In genomic region chr2:168429988-168430387, GRCh38 we compare ENCODE assay signal across 14 cellular contexts. TPM values are rescaled to one million over a fixed set of nuclear protein-coding genes. Genes with fewer than 3 reads are reported as not detected.
DNase-seq lines count a peak whose midpoint lies in the region; FAIRE-seq and TF ChIP-seq lines count a peak whose summit lies in the region.
"Had no signal": no experiment of that assay in that cellular context is flagged by ENCODE, and none has a peak within 500 bp of the region (broad histone marks: within the 10 kb centered on the region; RNA-seq: fewer than 3 reads in every experiment).

No MANE protein-coding gene starts in this region.

- H3K4me3 ChIP-seq in OCI-LY7 (ENCODE audit: low read depth, low read length, poor library complexity, severe bottlenecking) (no peak overlapping the region), H1 (ENCODE audit: extremely low read depth in 1 of 4, insufficient read depth in 2 of 4, low read depth in 3 of 4, low read length in 4 of 4) (no peak overlapping the region), testis (peak overlapping the region in 1 of 2 donors; percentile 18)
- H3K4me3 ChIP-seq: BLaER1 treated with 17β-estradiol and CSF1 and Interleukin-3, amounts not matched to agents 10 nM and 100 nM had no signal

- peaks cover 2% of the 10 kb centered on the region for H3K36me3 Mint-ChIP-seq in activated naive CD8-positive, alpha-beta T cell
- no peaks in the 10 kb centered on the region for H3K36me3 Mint-ChIP-seq in activated naive CD8-positive, alpha-beta T cell treated with anti-CD3 and anti-CD28 coated beads for 36 hours
- H3K36me3 Mint-ChIP-seq: CD4-positive, CD25-positive, alpha-beta regulatory T cell had no signal

- CTCF ChIA-PET in OCI-LY7 (lab: Charles Lee; ENCODE audit: unreplicated experiment) (no interaction called here), H1 (lab: Charles Lee; ENCODE audit: partially characterized antibody) (interaction anchor here (1.5 kb wide), 1 partner anchor 83 kb away, joined by 5 read pairs; no protein-coding TSS in a partner anchor)

- no peak overlapping the region for H2BK15ac ChIP-seq in H1 (ENCODE audit: low read length)

- H3K4ac ChIP-seq in H1 (replicated peaks; ENCODE audit: insufficient read length, low read depth, low read length), result no peak overlapping the region

- H2BK120ac ChIP-seq in H1 (replicated peaks; ENCODE audit: low read depth, low read length), result no peak overlapping the region

- H2BK5ac ChIP-seq in H1 (ENCODE audit: low read depth, low read length), result no peak overlapping the region

- TF ChIP-seq RAD21 in H1 (IDR thresholded peaks at IDR 0.05 in 1 of 2, conservative IDR thresholded peaks at IDR 0.05 in 1 of 2; ENCODE audit: low read depth in 2 of 2, low read length in 2 of 2), result no peak

- 91% methylated on average over 6 of the region's 6 CpGs; no CpG with 5 or more reads in 1 of the 2 experiments for WGBS in H1 (ENCODE audit: extremely low coverage in 1 of 2, insufficient coverage in 1 of 2, insufficient read length in 1 of 2, insufficient replicate concordance in 2 of 2, low coverage in 1 of 2, low lambda C conversion rate in 2 of 2, missing lambda C conversion rate in 1 of 2), 2 experiments
- WGBS in testis, 2 donors, result 57 to 76% methylated on average over 6 of the region's 6 CpGs

- peak overlapping the region; percentile 17 for H3K27ac Mint-ChIP-seq in activated naive CD8-positive, alpha-beta T cell
- no peak overlapping the region for H3K27ac Mint-ChIP-seq in activated naive CD8-positive, alpha-beta T cell treated with anti-CD3 and anti-CD28 coated beads for 36 hours
- H3K27ac Mint-ChIP-seq: CD4-positive, CD25-positive, alpha-beta regulatory T cell had no signal

- FAIRE-seq in H1 (lab: Jason Lieb, UNC), result no peak

- no peak overlapping the region for H3K14ac ChIP-seq in H1 (ENCODE audit: insufficient read length)

- H4K5ac ChIP-seq in H1 (ENCODE audit: insufficient read length, low read depth, low read length), result no peak overlapping the region

- no peak overlapping the region for H3K23ac ChIP-seq in H1 (ENCODE audit: insufficient read length)

- H4K91ac ChIP-seq in H1 (replicated peaks; ENCODE audit: insufficient read length, low read length), result no peak overlapping the region

- H3K4me3 Mint-ChIP-seq in activated naive CD8-positive, alpha-beta T cell, result no peak overlapping the region
- no peak overlapping the region for H3K4me3 Mint-ChIP-seq in activated naive CD8-positive, alpha-beta T cell treated with anti-CD3 and anti-CD28 coated beads for 36 hours
- H3K4me3 Mint-ChIP-seq: CD4-positive, CD25-positive, alpha-beta regulatory T cell had no signal

- no peak for TF ChIP-seq POLR2A in H1 (IDR thresholded peaks at IDR 0.05; ENCODE audit: control extremely low read depth in 1 of 2, low read depth in 2 of 2, low read length in 2 of 2)
- TF ChIP-seq POLR2A in testis (IDR thresholded peaks at IDR 0.05), result no peak

- H3K9me3 ChIP-seq in OCI-LY7 (ENCODE audit: low read length) (no peaks in the 10 kb centered on the region), H1 (ENCODE audit: insufficient read depth in 2 of 2, low read depth in 1 of 2, low read length in 1 of 2) (no peaks in the 10 kb centered on the region), testis (no peaks in the 10 kb centered on the region)
- H3K9me3 ChIP-seq: BLaER1 treated with 17β-estradiol and CSF1 and Interleukin-3, amounts not matched to agents 10 nM and 100 nM had no signal

- H2BK20ac ChIP-seq in H1 (ENCODE audit: low read length), result no peak overlapping the region

- no peaks in the 10 kb centered on the region for H3K36me3 ChIP-seq in OCI-LY7 (ENCODE audit: insufficient read depth, low read length)
- no peaks in the 10 kb centered on the region for H3K36me3 ChIP-seq in H1 (ENCODE audit: control insufficient read depth in 2 of 4, insufficient read depth in 4 of 4, low read length in 3 of 4)
- H3K36me3 ChIP-seq in testis (ENCODE audit: low read depth, missing control alignments), result no peaks in the 10 kb centered on the region
- H3K36me3 ChIP-seq: BLaER1 treated with 17β-estradiol and CSF1 and Interleukin-3, amounts not matched to agents 10 nM and 100 nM had no signal

- H3K9me2 ChIP-seq in OCI-LY7 (ENCODE audit: insufficient read depth, low read length), result no peaks in the 10 kb centered on the region

- intact Hi-C loops in OCI-LY7 (cut with micrococcal nuclease; ENCODE audit: unreplicated experiment), result no loop called here
- intact Hi-C loops in testis (cut with DNase I; ENCODE audit: low total_unique reads), result no loop called here
- intact Hi-C loops in posterior cingulate gyrus (cut with DNase I), result no loop called here

- H2AFZ ChIP-seq in OCI-LY7 (ENCODE audit: low read length) (peak overlapping the region; percentile 47), H1 (ENCODE audit: low read length) (peak overlapping the region; percentile 45; the same call in 1 of the 2 replicates)

- H3K27me3 Mint-ChIP-seq in activated naive CD8-positive, alpha-beta T cell, result no peaks in the 10 kb centered on the region
- no peaks in the 10 kb centered on the region for H3K27me3 Mint-ChIP-seq in activated naive CD8-positive, alpha-beta T cell treated with anti-CD3 and anti-CD28 coated beads for 36 hours

- H2BK12ac ChIP-seq in H1 (ENCODE audit: low read depth, low read length), result no peak overlapping the region

- H3K79me1 ChIP-seq in H1 (ENCODE audit: low read depth, low read length), result no peaks in the 10 kb centered on the region

- no peak overlapping the region for H3K56ac ChIP-seq in H1 (replicated peaks; ENCODE audit: insufficient read length, low read depth, low read length)

- H3K4me1 Mint-ChIP-seq in activated naive CD8-positive, alpha-beta T cell (ENCODE audit: low read depth), result peaks cover 61% of the 10 kb centered on the region
- peaks cover 39% of the 10 kb centered on the region for H3K4me1 Mint-ChIP-seq in activated naive CD8-positive, alpha-beta T cell treated with anti-CD3 and anti-CD28 coated beads for 36 hours

- no TSS peak for BruUV-seq in OCI-LY7 (replicated peaks; lab: Mats Ljungman, UMichigan)

- no peaks in the 10 kb centered on the region for H3K9me3 Mint-ChIP-seq in activated naive CD8-positive, alpha-beta T cell (ENCODE audit: low read depth)
- H3K9me3 Mint-ChIP-seq in activated naive CD8-positive, alpha-beta T cell treated with anti-CD3 and anti-CD28 coated beads for 36 hours, result no peaks in the 10 kb centered on the region

- H3K4me1 ChIP-seq in OCI-LY7 (ENCODE audit: insufficient read depth, low read length, poor library complexity, severe bottlenecking) (no peaks in the 10 kb centered on the region), H1 (replicated peaks in 1 of 4; ENCODE audit: control insufficient read depth in 3 of 4, insufficient read depth in 4 of 4, low read length in 3 of 4) (peaks cover 0 to 5% (median 2%) of the 10 kb centered on the region in 4 experiments; a peak in 3 of 7 replicates), testis (no peaks in the 10 kb centered on the region)

- no peak for TF ChIP-seq EP300 in H1 (IDR thresholded peaks at IDR 0.05; ENCODE audit: borderline replicate concordance in 1 of 2, low read depth in 2 of 2, low read length in 2 of 2)

- H3K27ac ChIP-seq in OCI-LY7 (ENCODE audit: low read depth, low read length, poor library complexity, severe bottlenecking) (no peak overlapping the region), H1 (ENCODE audit: low read depth, low read length) (no peak overlapping the region), testis (no peak overlapping the region)
- H3K27ac ChIP-seq: 22Rv1; BLaER1 treated with 17β-estradiol and CSF1 and Interleukin-3, amounts not matched to agents 10 nM and 100 nM had no signal

- POLR2A ChIA-PET in OCI-LY7 (lab: Charles Lee) (no interaction called here), H1 (lab: Charles Lee; ENCODE audit: partially characterized antibody) (interaction anchor here (0.5 to 1.9 kb wide), 2 partner anchors 14 to 29 kb away, joined by 3 to 6 read pairs; no protein-coding TSS in a partner anchor)

- H4K20me1 ChIP-seq in OCI-LY7 (ENCODE audit: insufficient read depth, low read length) (no peaks in the 10 kb centered on the region), H1 (replicated peaks in 1 of 2; ENCODE audit: control insufficient read depth in 1 of 2, insufficient read depth in 2 of 2, low read length in 2 of 2) (no peaks in the 10 kb centered on the region)
- H4K20me1 ChIP-seq: BLaER1 treated with 17β-estradiol and CSF1 and Interleukin-3, amounts not matched to agents 10 nM and 100 nM had no signal

- H3K18ac ChIP-seq in H1 (ENCODE audit: extremely low read depth, low read length), result no peak overlapping the region

- H3K9ac ChIP-seq in H1 (replicated peaks in 1 of 4; ENCODE audit: extremely low read depth in 1 of 4, low read depth in 3 of 4, low read length in 3 of 4), result no peak overlapping the region
- H3K9ac ChIP-seq: BLaER1 treated with 17β-estradiol and CSF1 and Interleukin-3, amounts not matched to agents 10 nM and 100 nM had no signal

- no peaks in the 10 kb centered on the region for H3K23me2 ChIP-seq in H1 (ENCODE audit: low read depth, low read length)

- no peak overlapping the region for H2AK5ac ChIP-seq in H1 (ENCODE audit: low read depth, low read length)

- H3K4me2 ChIP-seq in OCI-LY7 (ENCODE audit: low read length), result no peak overlapping the region
- H3K4me2 ChIP-seq in H1 (ENCODE audit: insufficient read depth in 1 of 2, low read depth in 2 of 2, low read length in 2 of 2), result no peak overlapping the region
- H3K4me2 ChIP-seq: BLaER1 treated with 17β-estradiol and CSF1 and Interleukin-3, amounts not matched to agents 10 nM and 100 nM had no signal

- H4K8ac ChIP-seq in H1 (ENCODE audit: extremely low read depth, insufficient read depth, low read length), result no peak overlapping the region

- H3K79me2 ChIP-seq in OCI-LY7 (ENCODE audit: insufficient read depth, low read depth, low read length) (no peaks in the 10 kb centered on the region), H1 (ENCODE audit: control insufficient read depth in 1 of 2, insufficient read depth in 2 of 2, low read length in 2 of 2) (no peaks in the 10 kb centered on the region)

- no peak for DNase-seq in activated naive CD8-positive, alpha-beta T cell treated with anti-CD3 and anti-CD28 coated beads for 36 hours
- DNase-seq in OCI-LY7 (ENCODE audit: low spot score) (no peak), H1 (ENCODE audit: low read depth in 1 of 2, low spot score in 2 of 2) (no peak), testis (peak; percentile 51), NCI-H1092 (lab: John Stamatoyannopoulos, UW) (no peak), posterior cingulate gyrus (no peak)
- DNase-seq in stimulated activated CD4-positive, alpha-beta T cell treated with anti-CD3 and anti-CD28 coated beads, Interleukin-4, amount 100 ng/mL, for 24 hours, result no peak
- DNase-seq: CD4-positive, CD25-positive, alpha-beta regulatory T cell; DMS53; GF-D8; H7 had no signal

- no peak for TF ChIP-seq CTCF in OCI-LY7 (conservative IDR thresholded peaks at IDR 0.05; ENCODE audit: low read length)
- TF ChIP-seq CTCF in H1 (IDR thresholded peaks at IDR 0.05; ENCODE audit: control extremely low read depth in 1 of 3, insufficient read depth in 1 of 3, low read depth in 1 of 3, low read length in 3 of 3), result no peak
- no peak for TF ChIP-seq CTCF in testis (IDR thresholded peaks at IDR 0.05)

- H3K27me3 ChIP-seq in H1 (replicated peaks in 1 of 4; ENCODE audit: control insufficient read depth in 3 of 4, extremely low read depth in 1 of 4, insufficient read depth in 3 of 4, low read length in 3 of 4), result no peaks in the 10 kb centered on the region
- H3K27me3 ChIP-seq in testis, result no peaks in the 10 kb centered on the region
- H3K27me3 ChIP-seq: BLaER1 treated with 17β-estradiol and CSF1 and Interleukin-3, amounts not matched to agents 10 nM and 100 nM had no signal

RNA-seq across cellular contexts. Expression of gene CERS6, which starts 26.1 kb away (rescaled TPM):
- total RNA-seq in activated naive CD8-positive, alpha-beta T cell treated with anti-CD3 and anti-CD28 coated beads for 36 hours, result 10 to 100 TPM; 20.6 to 21.3 TPM
- not detected in 2 replicates for total RNA-seq in OCI-LY7 (2014; rRNA removed; shearing (Covaris generic))
- 0.04 TPM in 1 of 2 replicates, not detected in the other for total RNA-seq in OCI-LY7 (2022)
- 28.2 and 28.3 TPM in 2 replicates for total RNA-seq in H1 (2021; fragmentation: NEBNext Ultra II Directional; extraction: Animal tissue kit (Norgen Biotek cat#: 25700))
- polyA plus RNA-seq in H1 (2011; rRNA removed), result 4.2 and 6.8 TPM in 2 replicates
- 6.4 TPM for polyA plus RNA-seq in H1 (2011; cell fraction: cytosol; rRNA removed)
- polyA plus RNA-seq in H1 (2011; cell fraction: nucleus; rRNA removed), result 6.7 TPM
- 6.7 to 15.5 TPM (median 8.6 TPM) in 4 replicates for polyA plus RNA-seq in H1 (2012, experiment 1 of 2)
- 1.0 TPM for polyA plus RNA-seq in H1 (2012, experiment 2 of 2)
- 33.7 TPM for polyA plus RNA-seq in H1 (2013, experiment 1 of 2)
- 35.6 TPM for polyA plus RNA-seq in H1 (2013, experiment 2 of 2)
- 17.5 and 22.4 TPM in 2 replicates for polyA minus RNA-seq in H1 (2011; rRNA and poly(A)+ RNA removed)
- 10.2 TPM for polyA minus RNA-seq in H1 (2011; cell fraction: cytosol; rRNA and poly(A)+ RNA removed)
- polyA minus RNA-seq in H1 (2011; cell fraction: nucleus; rRNA and poly(A)+ RNA removed), result 27.5 TPM
- 10 to 100 TPM; 59.4 to 71.0 TPM for total RNA-seq in testis
- polyA plus RNA-seq in testis (ENCODE audit: insufficient read depth, low read depth, low replicate concordance), result 24.7 TPM

Comparison
In these comparisons a context has a peak if more than half of its experiments do, and no peak if none do; other contexts are left out.
1. RNA of gene CERS6, which starts 26.1 kb away (total RNA-seq): 59.4 to 71.0 TPM in testis, 28.2 to 28.3 TPM in H1 and 20.6 to 21.3 TPM in activated naive CD8-positive, alpha-beta T cell treated with anti-CD3 and anti-CD28 coated beads for 36 hours; 0.04 TPM in OCI-LY7; every median in the first group is over 10 times any median in the second.